ENCODE assay signal across 8 cellular contexts in genomic region chr19:4523306-4524110, GRCh38. TPM values are rescaled to one million over a fixed set of nuclear protein-coding genes. Genes with fewer than 3 reads are reported as not detected.
A peak's percentile ranks its signal among the peaks of the same experiment; 100 is the strongest.
DNase-seq lines count a peak whose midpoint lies in the region; ATAC-seq and TF ChIP-seq lines count a peak whose summit lies in the region.

No MANE protein-coding gene starts in this region.

- no peak overlapping the region for H3K27ac ChIP-seq in testis

- ATAC-seq in GM18502 (IDR thresholded peaks at IDR 0.05; ENCODE audit: poor library complexity, unreplicated experiment): no peak

- no peak for TF ChIP-seq POLR2A in testis (IDR thresholded peaks at IDR 0.05)

- no peaks in the 10 kb centered on the region for H3K36me3 Mint-ChIP-seq in activated T-cell treated with anti-CD3 and anti-CD28 coated beads, Interleukin-2, amount 50 U/mL, for 24 hours (ENCODE audit: low read depth)

- H3K4me1 ChIP-seq in testis: peaks cover 5% of the 10 kb centered on the region

- no peak overlapping the region for H3K4me3 ChIP-seq in LNCaP clone FGC (ENCODE audit: low read depth, low read length)
- no peak overlapping the region for H3K4me3 ChIP-seq in testis

- no peaks in the 10 kb centered on the region for H3K9me3 ChIP-seq in testis

- no peaks in the 10 kb centered on the region for H3K36me3 ChIP-seq in testis (ENCODE audit: low read depth, missing control alignments)

- no peaks in the 10 kb centered on the region for H3K4me1 Mint-ChIP-seq in activated T-cell treated with anti-CD3 and anti-CD28 coated beads, Interleukin-2, amount 50 U/mL, for 24 hours (ENCODE audit: low read depth)

- H3K27me3 ChIP-seq in testis: no peaks in the 10 kb centered on the region

- intact Hi-C loops in testis (cut with DNase I; ENCODE audit: low total_unique reads): no loop called here

- H3K4me3 Mint-ChIP-seq in activated T-cell treated with anti-CD3 and anti-CD28 coated beads, Interleukin-2, amount 50 U/mL, for 24 hours: no peak overlapping the region

- WGBS in testis, 2 donors: 42 to 84% methylated on average over 8 to 53 of the region's 53 CpGs

- H3K27ac Mint-ChIP-seq in activated T-cell treated with anti-CD3 and anti-CD28 coated beads, Interleukin-2, amount 50 U/mL, for 24 hours: no peak overlapping the region

- peak; percentile 68 for TF ChIP-seq CTCF in LNCaP clone FGC (IDR thresholded peaks at IDR 0.05; ENCODE audit: control insufficient read depth, extremely low read depth, insufficient read depth)
- peak in 2 of 3 experiments; percentile 36 to 49 for TF ChIP-seq CTCF in testis (IDR thresholded peaks at IDR 0.05)

- DNase-seq in NCI-H146 (lab: John Stamatoyannopoulos, UW): peak; percentile 47
- no peak for DNase-seq in NCI-H146 treated with DMSO at 0.1 percent for 48 hours (lab: John Stamatoyannopoulos, UW; ENCODE audit: unreplicated experiment)
- DNase-seq in LNCaP clone FGC (ENCODE audit: low read depth): no peak
- DNase-seq in activated T-cell treated with anti-CD3 and anti-CD28 coated beads, Interleukin-2, amount 50 U/mL, for 24 hours: peak; percentile 51
- peak; percentile 87 for DNase-seq in iPS-NIHi7 (ENCODE audit: extremely low spot score)
- peak; percentile 40 for DNase-seq in testis
- no peak for DNase-seq in effector CD4-positive, alpha-beta T cell

- peaks cover 5% of the 10 kb centered on the region for H3K27me3 Mint-ChIP-seq in activated T-cell treated with anti-CD3 and anti-CD28 coated beads, Interleukin-2, amount 50 U/mL, for 24 hours

- H3K9me3 Mint-ChIP-seq in activated T-cell treated with anti-CD3 and anti-CD28 coated beads, Interleukin-2, amount 50 U/mL, for 24 hours: no peaks in the 10 kb centered on the region

RNA-seq across cellular contexts. Expression of gene PLIN4, which starts 5.2 kb away (rescaled TPM):
- total RNA-seq in testis: 1 to 10 TPM; 2.8 to 3.7 TPM
- polyA plus RNA-seq in testis (ENCODE audit: insufficient read depth, low read depth, low replicate concordance): 4.0 TPM

RNA-seq across cellular contexts. Expression of gene PLIN5, which starts 11.5 kb away (rescaled TPM):
- total RNA-seq in testis: 1 to 10 TPM; 7.4 to 8.5 TPM
- 3.8 TPM for polyA plus RNA-seq in testis (ENCODE audit: insufficient read depth, low read depth, low replicate concordance)

RNA-seq across cellular contexts. Expression of gene LRG1, which starts 16.3 kb away (rescaled TPM):
- total RNA-seq in testis: under 1 TPM; 0.24 to 0.25 TPM
- 0.58 TPM for polyA plus RNA-seq in testis (ENCODE audit: insufficient read depth, low read depth, low replicate concordance)

RNA-seq across cellular contexts. Expression of gene SEMA6B, which starts 36.0 kb away (rescaled TPM):
- 1 to 10 TPM; 3.5 to 4.2 TPM for total RNA-seq in testis
- 5.0 TPM for polyA plus RNA-seq in testis (ENCODE audit: insufficient read depth, low read depth, low replicate concordance)

RNA-seq across cellular contexts. Expression of gene HDGFL2, which starts 51.4 kb away (rescaled TPM):
- 10 to 100 TPM; 81.4 to 95.8 TPM for total RNA-seq in testis
- 141 TPM for polyA plus RNA-seq in testis (ENCODE audit: insufficient read depth, low read depth, low replicate concordance)

Comparison
In these comparisons a context has a peak if more than half of its experiments do, and no peak if none do; other contexts are left out.
1. DNase-seq: peak in NCI-H146 (single experiment), activated T-cell treated with anti-CD3 and anti-CD28 coated beads, Interleukin-2, amount 50 U/mL, for 24 hours (single experiment), iPS-NIHi7 (single experiment) and testis (single experiment); none in NCI-H146 treated with DMSO at 0.1 percent for 48 hours (single experiment), LNCaP clone FGC (single experiment) and effector CD4-positive, alpha-beta T cell (single experiment).